Comparison of ENCODE assay signal across 8 cellular contexts in genomic region chr1:11838349-11839272, GRCh38. TPM values are rescaled to one million over a fixed set of nuclear protein-coding genes. Genes with fewer than 3 reads are reported as not detected.
DNase-seq lines count a peak whose midpoint lies in the region; ATAC-seq and TF ChIP-seq lines count a peak whose summit lies in the region.

No MANE protein-coding gene starts in this region.

- H3K4me1 ChIP-seq in heart left ventricle, result peaks cover 0 to 37% (median 17%) of the 10 kb centered on the region in 12 donors
- H3K4me1 ChIP-seq in aorta (ENCODE audit: control insufficient read depth in 1 of 2, insufficient read depth in 2 of 2, low read length in 2 of 2), result no peaks in the 10 kb centered on the region

- intact Hi-C loops in heart left ventricle (cut with DNase I), result loop anchor here (1.0 to 10.0 kb wide), 9 partner anchors 56 to 194 kb away; no protein-coding TSS in a partner anchor
- intact Hi-C loops in aorta (cut with DNase I), result loop anchor here (5.0 kb wide), 5 partner anchors 54 to 369 kb away; partner anchors contain the start of gene MFN2 (in 1 of the 2)

- TF ChIP-seq POLR2A in heart left ventricle (IDR thresholded peaks at IDR 0.05), result no peak

- peak; percentile 95 to 100 (median 98) for TF ChIP-seq CTCF in heart left ventricle (IDR thresholded peaks at IDR 0.05)

- peaks cover 10 to 100% (median 94%) of the 10 kb centered on the region in 9 donors for H3K36me3 ChIP-seq in heart left ventricle
- peaks cover 0 to 12% of the 10 kb centered on the region in 2 donors for H3K36me3 ChIP-seq in aorta (ENCODE audit: control insufficient read depth in 1 of 2, insufficient read depth in 2 of 2, low read length in 1 of 2)

- 62 to 67% (median 65%) methylated on average over 31 to 40 of the region's 40 CpGs for WGBS in heart left ventricle, 4 donors
- WGBS in aorta, 2 donors, result 62 to 64% methylated on average over 40 of the region's 40 CpGs

- H3K9me3 ChIP-seq in heart left ventricle (no peaks in the 10 kb centered on the region), aorta (ENCODE audit: control insufficient read depth, low read length) (no peaks in the 10 kb centered on the region)

- H3K4me3 ChIP-seq in heart left ventricle (no peak overlapping the region), aorta (ENCODE audit: low read length in 2 of 2) (no peak overlapping the region)

- H3K27me3 ChIP-seq in heart left ventricle, result no peaks in the 10 kb centered on the region
- no peaks in the 10 kb centered on the region for H3K27me3 ChIP-seq in aorta (ENCODE audit: control insufficient read depth in 1 of 2, insufficient read depth in 2 of 2, low read length in 1 of 2)

- H3K27ac ChIP-seq in heart left ventricle, result peak overlapping the region in 2 of 12 donors; percentile 57 to 68
- H3K27ac ChIP-seq in aorta (ENCODE audit: low read depth in 1 of 2, low read length in 2 of 2), result no peak overlapping the region

- ATAC-seq in heart left ventricle, result peak; percentile 46 to 80 (median 72)
- peak; percentile 87 for ATAC-seq in aorta (ENCODE audit: low FRiP score)
- ATAC-seq in HG02763 (IDR thresholded peaks at IDR 0.05; ENCODE audit: unreplicated experiment), result no peak

- DNase-seq in GF-D8 (lab: John Stamatoyannopoulos, UW) (peak; percentile 10), MV-4-11 (lab: John Stamatoyannopoulos, UW) (peak; percentile 41), T-helper 1 cell (peak; percentile 39 to 68 (median 63)), heart left ventricle (peak; percentile 67 to 89 (median 76)), putamen (ENCODE audit: low spot score) (peak; percentile 53), aorta (peak; percentile 79 to 92)
- DNase-seq in activated naive CD8-positive, alpha-beta T cell treated with anti-CD3 and anti-CD28 coated beads, Interleukin-2, amount 50 U/mL, for 16 hours (ENCODE audit: low read depth, low spot score), result peak; percentile 53

RNA-seq across cellular contexts. Expression of gene NPPA, which starts 9.0 kb away (rescaled TPM):
- total RNA-seq in heart left ventricle, result 1,000 to 10,000 TPM in 1 of 9 donors, 100 to 1,000 TPM in 8; 126 to 3,156 (median 279) TPM
- polyA plus RNA-seq in heart left ventricle, result 1,000 to 10,000 TPM in 1 of 2 donors, 10 to 100 TPM in 1; 59.9 to 1,418 TPM
- under 1 TPM in 1 of 2 donors, not detected in 1; 0.48 TPM for total RNA-seq in aorta
- 1 to 10 TPM in 1 of 2 donors, under 1 TPM in 1; 0.23 to 5.5 TPM for polyA plus RNA-seq in aorta

RNA-seq across cellular contexts. Expression of gene NPPB, which starts 20.1 kb away (rescaled TPM):
- 1,000 to 10,000 TPM in 1 of 9 donors, 100 to 1,000 TPM in 4, 10 to 100 TPM in 4; 14.4 to 1,297 (median 252) TPM for total RNA-seq in heart left ventricle
- polyA plus RNA-seq in heart left ventricle, result 1,000 to 10,000 TPM in 1 of 2 donors, 100 to 1,000 TPM in 1; 197 to 7,924 TPM
- total RNA-seq in aorta, result not detected
- polyA plus RNA-seq in aorta, result 10 to 100 TPM in 1 of 2 donors, under 1 TPM in 1; 0.87 to 25.7 TPM

RNA-seq across cellular contexts. Expression of gene CLCN6, which starts 32.6 kb away (rescaled TPM):
- total RNA-seq in heart left ventricle (10 to 100 TPM; 11.6 to 21.5 (median 17.2) TPM), aorta (10 to 100 TPM; 25.8 to 37.5 TPM)
- polyA plus RNA-seq in heart left ventricle (10 to 100 TPM; 10.2 to 17.2 TPM), aorta (10 to 100 TPM in 1 of 2 donors, 1 to 10 TPM in 1; 3.9 to 15.5 TPM)

RNA-seq across cellular contexts. Expression of gene MTHFR, which starts 32.8 kb away (rescaled TPM):
- total RNA-seq in heart left ventricle (10 to 100 TPM; 26.9 to 61.2 (median 38.1) TPM), aorta (10 to 100 TPM; 32.1 to 53.0 TPM)
- polyA plus RNA-seq in heart left ventricle (10 to 100 TPM; 21.9 to 45.9 TPM), aorta (10 to 100 TPM in 1 of 2 donors, 1 to 10 TPM in 1; 4.6 to 22.0 TPM)

Comparison
In these comparisons a context has a peak if more than half of its experiments do, and no peak if none do; other contexts are left out.
1. DNase-seq: peak in every context shown above with its lines; median percentile 86 in aorta; 76 in heart left ventricle; 63 in T-helper 1 cell; 53 in activated naive CD8-positive, alpha-beta T cell treated with anti-CD3 and anti-CD28 coated beads, Interleukin-2, amount 50 U/mL, for 16 hours; 53 in putamen; 41 in MV-4-11; 10 in GF-D8.
2. RNA of gene NPPA, which starts 9.0 kb away (total RNA-seq): 126 to 3,156 TPM in heart left ventricle; 0.48 TPM in aorta; every median in the first group is over 10 times any median in the second.
3. RNA of gene NPPB, which starts 20.1 kb away (total RNA-seq): 14.4 to 1,297 TPM in heart left ventricle; not detected in aorta; every median in the first group is over 10 times any median in the second.